In the genomic region with DNA sequence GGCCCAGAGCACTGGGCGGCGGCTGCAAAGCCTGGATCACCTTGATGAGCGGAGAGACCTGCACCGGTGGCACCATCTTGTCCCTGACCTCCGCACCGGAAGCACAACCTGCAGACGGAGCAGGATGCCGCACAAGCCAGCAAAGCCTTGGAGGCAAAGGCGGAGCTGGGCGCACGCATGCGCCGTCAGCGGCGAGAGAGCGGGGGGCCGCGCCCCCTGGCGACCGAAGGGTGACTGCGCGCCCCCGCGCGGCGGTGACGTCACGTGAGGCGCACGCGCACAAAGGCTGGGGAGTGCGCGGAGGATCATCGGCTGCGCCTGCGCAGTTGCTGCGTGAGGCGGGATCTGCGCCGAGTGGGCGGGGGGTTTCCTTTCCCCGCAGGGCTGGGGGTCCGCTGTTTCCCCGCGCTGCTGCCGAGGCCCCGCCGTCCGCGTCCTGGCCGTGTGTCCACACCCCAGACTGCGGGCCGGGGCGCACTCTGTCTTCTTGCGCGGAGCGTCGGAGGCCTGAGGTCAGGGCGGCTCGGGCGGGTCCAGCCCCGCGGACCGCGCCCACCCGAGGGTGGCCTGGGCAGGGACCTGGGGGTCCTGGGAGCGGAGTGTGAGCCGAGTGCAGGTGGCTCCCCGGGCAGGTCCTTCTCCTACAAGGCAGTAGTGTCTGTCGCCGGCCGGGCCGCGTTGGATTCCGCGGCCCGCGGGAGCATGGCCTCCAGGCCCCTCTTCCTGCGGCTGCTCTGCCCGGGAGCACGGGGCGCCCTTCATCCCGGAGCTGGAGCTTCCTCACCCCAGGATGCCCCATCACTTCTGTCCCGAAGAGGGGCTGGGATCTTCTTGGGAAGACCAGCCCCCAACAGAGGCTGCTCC, we compare ENCODE assay signal across 8 cellular contexts. TPM values are rescaled to one million over a fixed set of nuclear protein-coding genes. Genes with fewer than 3 reads are reported as not detected.
DNase-seq lines count a peak whose midpoint lies in the region; ATAC-seq and TF ChIP-seq lines count a peak whose summit lies in the region.

A gene with protein sequence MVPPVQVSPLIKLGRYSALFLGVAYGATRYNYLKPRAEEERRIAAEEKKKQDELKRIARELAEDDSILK (minus strand): TSS at position 105 of the 864 bp plus-strand sequence. CDS start 29 bp downstream, at position 76.
A gene with protein sequence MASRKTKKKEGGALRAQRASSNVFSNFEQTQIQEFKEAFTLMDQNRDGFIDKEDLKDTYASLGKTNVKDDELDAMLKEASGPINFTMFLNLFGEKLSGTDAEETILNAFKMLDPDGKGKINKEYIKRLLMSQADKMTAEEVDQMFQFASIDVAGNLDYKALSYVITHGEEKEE (plus strand): TSS at position 371 of the 864 bp plus-strand sequence. CDS start 3,485 bp downstream, outside the sequence.

- peak within 1 kb of the TSS; percentile 78 for H3K27ac Mint-ChIP-seq in activated T-helper 17 cell treated with anti-CD3 and anti-CD28 coated beads, Interleukin-2, amount 50 U/mL, for 72 hours
- H3K27ac Mint-ChIP-seq in natural killer cell, result peak within 1 kb of the TSS; percentile 81 to 92

- H3K4me3 Mint-ChIP-seq in activated T-helper 17 cell treated with anti-CD3 and anti-CD28 coated beads, Interleukin-2, amount 50 U/mL, for 72 hours, result peak within 1 kb of the TSS; percentile 76
- peak within 1 kb of the TSS; percentile 88 for H3K4me3 Mint-ChIP-seq in natural killer cell

- ATAC-seq in activated T-helper 17 cell treated with anti-CD3 and anti-CD28 coated beads, Interleukin-2, amount 50 U/mL, for 72 hours (replicated peaks), result peak; percentile 95
- peak; percentile 90 to 97 (median 92) for ATAC-seq in natural killer cell

- TF ChIP-seq CTCF in LNCAP (IDR thresholded peaks at IDR 0.05) (peak; percentile 97), natural killer cell (IDR thresholded peaks at IDR 0.05) (peak; percentile 84)

- peaks cover 40% of the 10 kb centered on the region for H3K36me3 Mint-ChIP-seq in activated T-helper 17 cell treated with anti-CD3 and anti-CD28 coated beads, Interleukin-2, amount 50 U/mL, for 72 hours (ENCODE audit: low read depth)
- no peaks in the 10 kb centered on the region for H3K36me3 Mint-ChIP-seq in natural killer cell

- H3K27me3 Mint-ChIP-seq in activated T-helper 17 cell treated with anti-CD3 and anti-CD28 coated beads, Interleukin-2, amount 50 U/mL, for 72 hours, result no peaks in the 10 kb centered on the region
- H3K27me3 Mint-ChIP-seq in natural killer cell (ENCODE audit: low read depth in 2 of 2), result no peaks in the 10 kb centered on the region

- DNase-seq in ELF-1 (ENCODE audit: low read depth, low spot score) (peak; percentile 98), GOT3 (lab: John Stamatoyannopoulos, UW) (peak; percentile 96), RPMI8226 (peak; percentile 95), fibroblast of peridontal ligament (ENCODE audit: extremely low read depth) (peak; percentile 94), natural killer cell (peak; percentile 99)
- DNase-seq in stimulated activated naive CD4-positive, alpha-beta T cell treated with Interleukin-2 at 50 U/mL for 16 hours (lab: John Stamatoyannopoulos, UW), result peak; percentile 96

- intact Hi-C loops in natural killer cell (cut with micrococcal nuclease), result loop anchor here (1.0 kb wide), 1 partner anchor 430 kb away; no protein-coding TSS in a partner anchor

- H3K4me1 Mint-ChIP-seq in activated T-helper 17 cell treated with anti-CD3 and anti-CD28 coated beads, Interleukin-2, amount 50 U/mL, for 72 hours, result peaks cover 4% of the 10 kb centered on the region
- H3K4me1 Mint-ChIP-seq in natural killer cell, result peaks cover 7 to 14% of the 10 kb centered on the region in 2 donors

- no peaks in the 10 kb centered on the region for H3K9me3 Mint-ChIP-seq in activated T-helper 17 cell treated with anti-CD3 and anti-CD28 coated beads, Interleukin-2, amount 50 U/mL, for 72 hours
- H3K9me3 Mint-ChIP-seq in natural killer cell, result no peaks in the 10 kb centered on the region

RNA-seq across cellular contexts. Expression of the first gene that starts in this region (rescaled TPM):
- total RNA-seq in activated T-helper 17 cell treated with anti-CD3 and anti-CD28 coated beads, Interleukin-2, amount 50 U/mL, for 72 hours, result 100 to 1,000 TPM in 1 of 2 donors, 10 to 100 TPM in 1; 96.5 to 210 TPM
- 100 to 1,000 TPM; 114 to 140 (median 136) TPM for total RNA-seq in natural killer cell

RNA-seq across cellular contexts. Expression of the second gene that starts in this region (rescaled TPM):
- 10 to 100 TPM; 14.0 to 14.5 TPM for total RNA-seq in activated T-helper 17 cell treated with anti-CD3 and anti-CD28 coated beads, Interleukin-2, amount 50 U/mL, for 72 hours
- total RNA-seq in natural killer cell, result 10 to 100 TPM; 23.4 to 39.5 (median 30.1) TPM

Comparison
In these comparisons a context has a peak if more than half of its experiments do, and no peak if none do; other contexts are left out.
1. Peak in every context shown above with its lines: DNase-seq and ATAC-seq.